Comparison of ENCODE assay signal across 11 cellular contexts in the genomic region with DNA sequence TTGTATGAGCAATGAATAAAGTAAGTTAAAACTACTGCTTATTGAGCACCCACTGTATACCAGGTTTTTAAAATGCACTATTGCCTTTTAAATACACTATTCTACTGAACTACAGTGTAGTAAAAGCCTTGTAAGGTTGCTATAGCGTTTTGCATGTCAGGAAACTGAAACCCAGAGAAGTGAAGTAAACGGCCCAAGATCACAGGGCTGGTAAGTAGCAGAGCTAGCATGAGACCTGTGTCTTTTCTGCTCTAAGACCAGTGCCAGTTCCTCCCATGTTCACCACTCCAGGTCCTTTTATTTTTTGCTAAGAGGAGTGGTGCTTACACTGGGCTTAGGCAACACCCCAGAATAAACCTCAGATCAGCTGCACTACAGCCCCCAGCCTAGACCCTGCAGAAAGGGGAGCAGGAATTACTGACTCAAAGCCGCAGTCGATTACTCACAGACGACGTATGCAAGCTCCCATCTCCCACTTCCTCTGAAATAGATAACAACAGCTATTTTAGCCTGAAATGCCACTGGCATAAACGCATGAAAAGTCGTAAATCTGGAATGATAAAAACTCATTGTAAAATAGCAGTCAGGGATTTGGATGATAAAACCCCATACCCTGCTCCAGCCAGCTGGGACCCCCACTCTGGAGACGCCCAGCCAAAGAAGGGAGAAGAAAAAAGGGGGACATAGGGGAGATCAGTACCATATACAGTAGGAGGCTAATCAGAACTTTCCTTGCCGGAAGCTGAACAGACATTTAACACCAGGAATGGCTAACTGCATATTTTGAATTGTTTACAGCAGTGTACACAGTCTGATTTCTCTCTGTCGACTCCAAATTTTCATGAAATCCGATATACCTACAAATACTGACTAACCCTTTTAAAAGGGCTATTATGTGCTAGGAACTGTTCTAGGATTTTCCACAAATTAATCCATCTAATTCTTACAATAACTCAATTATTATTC.
DNase-seq lines count a peak whose midpoint lies in the region; ATAC-seq and TF ChIP-seq lines count a peak whose summit lies in the region.
"Had no signal": no experiment of that assay in that cellular context is flagged by ENCODE, and none has a peak within 500 bp of the region (broad histone marks: within the 10 kb centered on the region; RNA-seq: fewer than 3 reads in every experiment).

No MANE protein-coding gene starts in this region.

- CTCF ChIA-PET in activated CD4-positive, alpha-beta T cell treated with anti-CD3 and anti-CD28 coated beads, Interleukin-2, amount 10 ng/mL, durations not matched to agents 7 days and 5 days (lab: Charles Lee) = no interaction called here

- no peaks in the 10 kb centered on the region for H3K9me3 Mint-ChIP-seq in activated CD4-positive, alpha-beta T cell treated with anti-CD3 and anti-CD28 coated beads, Interleukin-2, amount 10 ng/mL, durations not matched to agents 7 days and 5 days
- H3K9me3 Mint-ChIP-seq: H9 had no signal

- no peak overlapping the region for H3K27ac Mint-ChIP-seq in activated CD4-positive, alpha-beta T cell treated with anti-CD3 and anti-CD28 coated beads, Interleukin-2, amount 10 ng/mL, durations not matched to agents 7 days and 5 days
- H3K27ac Mint-ChIP-seq: B cell had no signal

- DNase-seq in activated CD4-positive, alpha-beta T cell treated with anti-CD3 and anti-CD28 coated beads, Interleukin-2, amount 10 ng/mL, durations not matched to agents 7 days and 5 days = no peak
- DNase-seq in activated CD4-positive, alpha-beta T cell treated with anti-CD3 and anti-CD28 coated beads, Interleukin-2, amount 50 U/mL, for 1 hour = no peak
- DNase-seq in OCI-M1 (lab: John Stamatoyannopoulos, UW) = peak; percentile 65
- DNase-seq in epithelial cell of esophagus (ENCODE audit: low read depth) = peak; percentile 55
- peak; percentile 5 for DNase-seq in stimulated activated naive CD8-positive, alpha-beta T cell treated with anti-CD3 and anti-CD28 coated beads, Interleukin-15, Interleukin-2, amounts not matched to agents 100 U/mL and 50 U/mL, for 24 hours
- DNase-seq in amygdala (lab: John Stamatoyannopoulos, UW) = no peak
- no peak for DNase-seq in anterior cingulate cortex (lab: John Stamatoyannopoulos, UW)
- DNase-seq in NCI-H1694 (lab: John Stamatoyannopoulos, UW) = no peak
- DNase-seq: activated effector memory CD4-positive, alpha-beta T cell treated with anti-CD3 and anti-CD28 coated beads, Interleukin-2, amount 50 U/mL, for 16 hours; H9 had no signal

- peak overlapping the region; percentile 3 for H3K4me3 Mint-ChIP-seq in activated CD4-positive, alpha-beta T cell treated with anti-CD3 and anti-CD28 coated beads, Interleukin-2, amount 10 ng/mL, durations not matched to agents 7 days and 5 days
- H3K4me3 Mint-ChIP-seq: B cell, H9 had no signal

- ATAC-seq in stimulated activated naive CD8-positive, alpha-beta T cell treated with anti-CD3 and anti-CD28 coated beads, Interleukin-15, Interleukin-2, amounts not matched to agents 100 U/mL and 50 U/mL, for 24 hours = peak; percentile 74

- POLR2A ChIA-PET in activated CD4-positive, alpha-beta T cell treated with anti-CD3 and anti-CD28 coated beads, Interleukin-2, amount 10 ng/mL, durations not matched to agents 7 days and 5 days (lab: Charles Lee) = no interaction called here

- H3K36me3 Mint-ChIP-seq in activated CD4-positive, alpha-beta T cell treated with anti-CD3 and anti-CD28 coated beads, Interleukin-2, amount 10 ng/mL, durations not matched to agents 7 days and 5 days (ENCODE audit: low read depth) = no peaks in the 10 kb centered on the region

- H3K4me1 Mint-ChIP-seq in activated CD4-positive, alpha-beta T cell treated with anti-CD3 and anti-CD28 coated beads, Interleukin-2, amount 10 ng/mL, durations not matched to agents 7 days and 5 days = no peaks in the 10 kb centered on the region
- H3K4me1 Mint-ChIP-seq: B cell had no signal

- TF ChIP-seq CTCF in epithelial cell of esophagus (IDR thresholded peaks at IDR 0.05; ENCODE audit: insufficient read depth, low read depth, low read length, missing control alignments) = no peak

- H3K4me3 ChIP-seq in epithelial cell of esophagus (ENCODE audit: low read length) = no peak overlapping the region

- peaks cover 6% of the 10 kb centered on the region for H3K27me3 Mint-ChIP-seq in activated CD4-positive, alpha-beta T cell treated with anti-CD3 and anti-CD28 coated beads, Interleukin-2, amount 10 ng/mL, durations not matched to agents 7 days and 5 days

Comparison
In these comparisons a context has a peak if more than half of its experiments do, and no peak if none do; other contexts are left out.
1. DNase-seq: peak in OCI-M1 (single experiment), epithelial cell of esophagus (single experiment) and stimulated activated naive CD8-positive, alpha-beta T cell treated with anti-CD3 and anti-CD28 coated beads, Interleukin-15, Interleukin-2, amounts not matched to agents 100 U/mL and 50 U/mL, for 24 hours (single experiment); none in activated CD4-positive, alpha-beta T cell treated with anti-CD3 and anti-CD28 coated beads, Interleukin-2, amount 10 ng/mL, durations not matched to agents 7 days and 5 days (single experiment), activated CD4-positive, alpha-beta T cell treated with anti-CD3 and anti-CD28 coated beads, Interleukin-2, amount 50 U/mL, for 1 hour (single experiment), amygdala (0 of 56), anterior cingulate cortex (0 of 58) and NCI-H1694 (single experiment).